Comparison of ENCODE assay signal across 1 cellular context in the genomic region with DNA sequence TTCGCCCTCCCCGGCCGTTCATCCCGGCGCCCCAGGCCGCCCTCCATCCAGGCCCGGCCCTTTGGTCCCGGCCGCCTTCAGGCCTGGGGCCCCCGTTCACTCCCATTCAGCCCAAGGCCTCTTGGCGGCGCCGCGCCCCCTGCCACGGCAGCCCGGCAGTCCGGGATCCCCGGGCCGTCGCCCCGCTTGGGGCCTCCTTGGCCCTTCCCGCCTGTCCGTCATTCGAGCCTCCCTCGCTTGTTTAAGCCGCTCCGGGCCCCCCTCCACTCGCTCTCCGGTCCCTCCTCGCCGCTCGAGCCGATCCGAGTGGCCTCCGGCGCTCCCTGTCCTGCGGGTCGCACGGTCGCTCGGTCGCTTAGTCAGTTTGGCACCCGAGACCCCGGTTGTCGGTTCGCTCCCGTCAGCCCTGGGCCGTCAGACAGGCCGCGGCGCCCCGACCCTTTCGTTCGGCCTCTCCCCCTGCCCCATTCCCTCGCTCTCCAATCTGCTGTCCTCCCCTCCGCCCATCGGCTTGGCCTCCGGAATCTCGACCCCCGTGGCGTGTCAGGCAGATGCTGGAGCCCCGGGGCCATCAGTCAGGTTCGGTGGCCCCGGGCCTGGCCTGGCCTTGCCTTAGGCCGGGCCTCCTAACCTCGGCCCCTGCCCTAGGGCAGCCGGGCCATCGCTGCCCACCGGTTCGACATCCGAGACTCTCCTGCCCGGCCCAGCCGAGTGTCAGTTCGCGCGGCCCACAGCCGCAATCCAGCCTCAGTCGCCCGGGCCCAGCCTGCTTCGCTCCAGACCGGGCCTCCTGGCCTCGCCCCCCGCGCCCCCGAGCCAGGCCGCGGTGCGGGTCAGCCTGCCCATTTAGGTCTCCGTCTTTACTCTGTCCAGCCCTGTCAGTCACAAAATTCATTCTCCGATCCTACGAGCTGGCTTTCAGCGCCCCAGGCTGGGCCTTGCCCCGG.
A peak's percentile ranks its signal among the peaks of the same experiment; 100 is the strongest.
TF ChIP-seq lines count a peak whose summit lies in the region.

No MANE protein-coding gene starts in this region.

TF ChIP-seq in WTC11, 78 proteins besides CTCF, POLR2A, EP300 and RAD21 (continued from another document):
- TF ChIP-seq, protein P1, sequence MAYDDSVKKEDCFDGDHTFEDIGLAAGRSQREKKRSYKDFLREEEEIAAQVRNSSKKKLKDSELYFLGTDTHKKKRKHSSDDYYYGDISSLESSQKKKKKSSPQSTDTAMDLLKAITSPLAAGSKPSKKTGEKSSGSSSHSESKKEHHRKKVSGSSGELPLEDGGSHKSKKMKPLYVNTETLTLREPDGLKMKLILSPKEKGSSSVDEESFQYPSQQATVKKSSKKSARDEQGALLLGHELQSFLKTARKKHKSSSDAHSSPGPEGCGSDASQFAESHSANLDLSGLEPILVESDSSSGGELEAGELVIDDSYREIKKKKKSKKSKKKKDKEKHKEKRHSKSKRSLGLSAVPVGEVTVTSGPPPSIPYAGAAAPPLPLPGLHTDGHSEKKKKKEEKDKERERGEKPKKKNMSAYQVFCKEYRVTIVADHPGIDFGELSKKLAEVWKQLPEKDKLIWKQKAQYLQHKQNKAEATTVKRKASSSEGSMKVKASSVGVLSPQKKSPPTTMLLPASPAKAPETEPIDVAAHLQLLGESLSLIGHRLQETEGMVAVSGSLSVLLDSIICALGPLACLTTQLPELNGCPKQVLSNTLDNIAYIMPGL (CRISPR knock-in tag; IDR thresholded peaks at IDR 0.05): peak; percentile 91
- TF ChIP-seq FOXP4 (CRISPR knock-in tag; IDR thresholded peaks at IDR 0.05): peak; percentile 8; the same call in 1 of the 2 replicates
- TF ChIP-seq ZNF219 (CRISPR knock-in tag; IDR thresholded peaks at IDR 0.05; ENCODE audit: borderline replicate concordance): no peak
- TF ChIP-seq, protein P2, sequence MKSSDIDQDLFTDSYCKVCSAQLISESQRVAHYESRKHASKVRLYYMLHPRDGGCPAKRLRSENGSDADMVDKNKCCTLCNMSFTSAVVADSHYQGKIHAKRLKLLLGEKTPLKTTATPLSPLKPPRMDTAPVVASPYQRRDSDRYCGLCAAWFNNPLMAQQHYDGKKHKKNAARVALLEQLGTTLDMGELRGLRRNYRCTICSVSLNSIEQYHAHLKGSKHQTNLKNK (CRISPR knock-in tag; IDR thresholded peaks at IDR 0.05): no peak
- TF ChIP-seq, protein P3, sequence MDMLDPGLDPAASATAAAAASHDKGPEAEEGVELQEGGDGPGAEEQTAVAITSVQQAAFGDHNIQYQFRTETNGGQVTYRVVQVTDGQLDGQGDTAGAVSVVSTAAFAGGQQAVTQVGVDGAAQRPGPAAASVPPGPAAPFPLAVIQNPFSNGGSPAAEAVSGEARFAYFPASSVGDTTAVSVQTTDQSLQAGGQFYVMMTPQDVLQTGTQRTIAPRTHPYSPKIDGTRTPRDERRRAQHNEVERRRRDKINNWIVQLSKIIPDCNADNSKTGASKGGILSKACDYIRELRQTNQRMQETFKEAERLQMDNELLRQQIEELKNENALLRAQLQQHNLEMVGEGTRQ (CRISPR knock-in tag; IDR thresholded peaks at IDR 0.05): no peak
- peak; percentile 55; the same call in 1 of the 2 replicates for TF ChIP-seq ZNF423 (CRISPR knock-in tag; IDR thresholded peaks at IDR 0.05)
- peak; percentile 56; the same call in 1 of the 2 replicates for TF ChIP-seq CREB1 (CRISPR knock-in tag; IDR thresholded peaks at IDR 0.05)
